9 cellular contexts compared by ENCODE assay signal in genomic region chr10:127908106-127908957, GRCh38. TPM values are rescaled to one million over a fixed set of nuclear protein-coding genes. Genes with fewer than 3 reads are reported as not detected.
DNase-seq lines count a peak whose midpoint lies in the region; ATAC-seq and TF ChIP-seq lines count a peak whose summit lies in the region.
"Had no signal": no experiment of that assay in that cellular context is flagged by ENCODE, and none has a peak within 500 bp of the region (broad histone marks: within the 10 kb centered on the region; RNA-seq: fewer than 3 reads in every experiment).

No MANE protein-coding gene starts in this region.

- no peaks in the 10 kb centered on the region for H4K20me1 ChIP-seq in fibroblast of lung (ENCODE audit: control insufficient read depth, extremely low read depth, insufficient read depth, low read length)

- no peaks in the 10 kb centered on the region for H3K36me3 Mint-ChIP-seq in stimulated activated naive B cell treated with anti-CD40 and anti-IgM and Interleukin-4, amounts not matched to agents 10 μg/mL and 1 μg/mL and 100 μg/mL, for 72 hours

- H3K4me3 Mint-ChIP-seq in stimulated activated naive B cell treated with anti-CD40 and anti-IgM and Interleukin-4, amounts not matched to agents 10 μg/mL and 1 μg/mL and 100 μg/mL, for 72 hours = no peak overlapping the region

- H3K27me3 Mint-ChIP-seq in stimulated activated naive B cell treated with anti-CD40 and anti-IgM and Interleukin-4, amounts not matched to agents 10 μg/mL and 1 μg/mL and 100 μg/mL, for 72 hours = peaks cover 45 to 47% of the 10 kb centered on the region in 2 donors

- H3K27ac ChIP-seq in RWPE2 (ENCODE audit: poor library complexity, severe bottlenecking) (peak overlapping the region; percentile 41), fibroblast of lung (ENCODE audit: insufficient read depth, low read length) (peak overlapping the region; percentile 59), psoas muscle (peak overlapping the region; percentile 33)

- peaks cover 0 to 2% of the 10 kb centered on the region in 2 donors for H3K9me3 Mint-ChIP-seq in stimulated activated naive B cell treated with anti-CD40 and anti-IgM and Interleukin-4, amounts not matched to agents 10 μg/mL and 1 μg/mL and 100 μg/mL, for 72 hours

- no peak overlapping the region for H2AFZ ChIP-seq in fibroblast of lung (ENCODE audit: low read length)

- no peaks in the 10 kb centered on the region for H3K79me2 ChIP-seq in fibroblast of lung (ENCODE audit: control insufficient read depth, insufficient read depth, low read length)

- H3K4me1 Mint-ChIP-seq in stimulated activated naive B cell treated with anti-CD40 and anti-IgM and Interleukin-4, amounts not matched to agents 10 μg/mL and 1 μg/mL and 100 μg/mL, for 72 hours = peaks cover 2 to 9% of the 10 kb centered on the region in 2 donors

- no peak overlapping the region for H3K27ac Mint-ChIP-seq in stimulated activated naive B cell treated with anti-CD40 and anti-IgM and Interleukin-4, amounts not matched to agents 10 μg/mL and 1 μg/mL and 100 μg/mL, for 72 hours

- 52 to 57% (median 52%) methylated on average over 13 of the region's 13 CpGs for WGBS in psoas muscle, 3 donors

- peaks cover 11% of the 10 kb centered on the region for H3K4me1 ChIP-seq in RWPE2 (ENCODE audit: insufficient read depth, poor library complexity, severe bottlenecking)
- peaks cover 18% of the 10 kb centered on the region for H3K4me1 ChIP-seq in fibroblast of lung (ENCODE audit: control insufficient read depth, extremely low read depth, insufficient read depth, low read length)
- no peaks in the 10 kb centered on the region for H3K4me1 ChIP-seq in psoas muscle

- peak overlapping the region; percentile 70 for H3K4me3 ChIP-seq in RWPE2 (ENCODE audit: severe bottlenecking)
- peak overlapping the region in 1 of 4 experiments; percentile 55 for H3K4me3 ChIP-seq in fibroblast of lung (replicated peaks in 1 of 4; ENCODE audit: control extremely low read depth in 1 of 4, insufficient read depth in 1 of 4, low read depth in 3 of 4, low read length in 4 of 4)
- H3K4me3 ChIP-seq in psoas muscle = peak overlapping the region; percentile 72

- H3K9me3 ChIP-seq in RWPE2 (ENCODE audit: severe bottlenecking) (no peaks in the 10 kb centered on the region), fibroblast of lung (ENCODE audit: control insufficient read depth, insufficient read depth, low read depth, low read length) (no peaks in the 10 kb centered on the region), psoas muscle (no peaks in the 10 kb centered on the region)

- DNase-seq in Caki2 (ENCODE audit: low read depth) (peak; percentile 69), RWPE2 (ENCODE audit: low spot score) (no peak), fibroblast of lung (ENCODE audit: low read depth in 2 of 2) (peak; percentile 73 to 92), psoas muscle (peak; percentile 60 to 65), NCI-H510A (lab: John Stamatoyannopoulos, UW) (no peak), hippocampal formation (lab: John Stamatoyannopoulos, UW) (no peak), superior temporal gyrus (ENCODE audit: extremely low spot score) (no peak)
- no peak for DNase-seq in stimulated activated naive B cell treated with anti-CD40 and anti-IgM and Interleukin-4, amounts not matched to agents 10 μg/mL and 1 μg/mL and 100 μg/mL, for 72 hours

- H3K4me2 ChIP-seq in fibroblast of lung (ENCODE audit: extremely low read depth, insufficient read depth, low read length) = peak overlapping the region; percentile 71

- H3K27me3 ChIP-seq in RWPE2 (ENCODE audit: insufficient read depth, poor library complexity, severe bottlenecking) (no peaks in the 10 kb centered on the region), fibroblast of lung (ENCODE audit: control insufficient read depth, insufficient read depth, low read length) (no peaks in the 10 kb centered on the region), psoas muscle (ENCODE audit: insufficient read depth in 3 of 3, low read length in 2 of 3) (peaks cover 0 to 9% (median 5%) of the 10 kb centered on the region in 3 donors)

- no peak overlapping the region for H3K9ac ChIP-seq in fibroblast of lung (ENCODE audit: insufficient read depth, low read length)

- in situ Hi-C loops in Caki2 (cut with HindIII; ENCODE audit: low pct_unique_long_range_greater_than_20kb, low sequenced_read_pairs) = no loop called here

- intact Hi-C loops in psoas muscle (cut with DNase I) = loop anchor here in 1 of 2 donors (5.0 kb wide), 1 partner anchor 159 kb away; no protein-coding TSS in a partner anchor

- ATAC-seq in RWPE2 (ENCODE audit: low read depth) (peak; percentile 44), psoas muscle (peak; percentile 31 to 66 (median 48))
- no peak for ATAC-seq in stimulated activated naive B cell treated with anti-CD40 and anti-IgM and Interleukin-4, amounts not matched to agents 10 μg/mL and 1 μg/mL and 100 μg/mL, for 72 hours (replicated peaks)

- H3K36me3 ChIP-seq in RWPE2 (ENCODE audit: low read depth) (no peaks in the 10 kb centered on the region), fibroblast of lung (ENCODE audit: control insufficient read depth, insufficient read depth, low read length) (no peaks in the 10 kb centered on the region), psoas muscle (ENCODE audit: insufficient read depth in 1 of 2, low read depth in 1 of 2) (no peaks in the 10 kb centered on the region)

- no peak for TF ChIP-seq CTCF in RWPE2 (IDR thresholded peaks at IDR 0.05; ENCODE audit: poor library complexity, severe bottlenecking)
- no peak for TF ChIP-seq CTCF in fibroblast of lung (conservative IDR thresholded peaks at IDR 0.05 in 1 of 2, IDR thresholded peaks at IDR 0.05 in 1 of 2; ENCODE audit: low read depth in 1 of 2, low read length in 2 of 2)
- TF ChIP-seq CTCF in psoas muscle (IDR thresholded peaks at IDR 0.05) = no peak

RNA-seq across cellular contexts. Expression of gene PTPRE, which starts 1.4 kb away (rescaled TPM):
- total RNA-seq in Caki2 (2014; rRNA removed; shearing (Covaris generic); ENCODE audit: low replicate concordance) = 2.8 and 16.7 TPM in 2 replicates
- total RNA-seq in fibroblast of lung = 1.0 and 1.8 TPM in 2 replicates
- polyA plus RNA-seq in fibroblast of lung = 0.75 and 1.2 TPM in 2 replicates
- 0.91 and 1.1 TPM in 2 replicates for polyA plus RNA-seq in fibroblast of lung (2012)
- 2.2 and 3.1 TPM in 2 replicates for polyA minus RNA-seq in fibroblast of lung (ENCODE audit: low replicate concordance)
- total RNA-seq in psoas muscle = 1 to 10 TPM; 2.7 to 4.5 (median 3.8) TPM
- 1 to 10 TPM in 1 of 3 donors, under 1 TPM in 2; 0.48 to 1.5 (median 0.93) TPM for polyA plus RNA-seq in psoas muscle

RNA-seq across cellular contexts. Expression of gene CLRN3, which starts 15.6 kb away (rescaled TPM):
- total RNA-seq in Caki2 (2014; rRNA removed; shearing (Covaris generic); ENCODE audit: low replicate concordance) = not detected in 2 replicates
- not detected in 2 replicates for total RNA-seq in fibroblast of lung
- not detected in 2 replicates for polyA plus RNA-seq in fibroblast of lung
- polyA plus RNA-seq in fibroblast of lung (2012) = not detected in 2 replicates
- polyA minus RNA-seq in fibroblast of lung (ENCODE audit: low replicate concordance) = not detected in 2 replicates
- not detected for total RNA-seq in psoas muscle
- polyA plus RNA-seq in psoas muscle = under 1 TPM in 1 of 3 donors, not detected in 2; 0.03 TPM
- total RNA-seq: T-helper 2 cell treated with Interferon-gamma antibody and Interleukin-4, amounts not matched to agents 100 ng/mL and 5 ng/mL, for 36 hours had no signal

Comparison
In these comparisons a context has a peak if more than half of its experiments do, and no peak if none do; other contexts are left out.
1. DNase-seq: peak in Caki2 (single experiment), fibroblast of lung (2 of 2) and psoas muscle (2 of 2); none in RWPE2 (single experiment), NCI-H510A (single experiment), stimulated activated naive B cell treated with anti-CD40 and anti-IgM and Interleukin-4, amounts not matched to agents 10 μg/mL and 1 μg/mL and 100 μg/mL, for 72 hours (single experiment), hippocampal formation (0 of 2) and superior temporal gyrus (single experiment).
2. ATAC-seq: peak in RWPE2 (single experiment) and psoas muscle (4 of 4); none in stimulated activated naive B cell treated with anti-CD40 and anti-IgM and Interleukin-4, amounts not matched to agents 10 μg/mL and 1 μg/mL and 100 μg/mL, for 72 hours (0 of 2).
3. Peak in every context shown above with its lines, with median percentiles within 50 percentile points of each other: H3K27ac ChIP-seq.